15 cellular contexts compared by ENCODE assay signal in the genomic region with DNA sequence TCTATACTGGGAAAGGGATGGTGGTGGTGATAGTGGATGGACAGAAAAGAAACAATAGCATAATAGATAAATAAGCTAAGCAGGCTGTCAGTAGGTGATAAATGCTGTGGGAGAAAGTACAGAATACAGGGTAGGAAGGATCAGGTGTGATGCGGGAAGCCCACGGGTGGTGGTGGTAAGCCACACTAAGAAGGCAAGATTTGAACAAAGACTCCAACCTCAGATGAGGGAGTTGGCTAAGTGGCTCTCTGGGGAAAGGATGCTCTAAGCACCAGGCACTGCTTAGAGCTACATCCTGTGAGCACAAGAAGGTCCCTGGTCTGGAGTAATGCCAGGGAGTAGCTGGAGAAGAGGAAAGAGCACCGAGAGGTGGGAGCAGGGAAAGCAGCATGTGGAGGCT.
DNase-seq lines count a peak whose midpoint lies in the region; ATAC-seq and TF ChIP-seq lines count a peak whose summit lies in the region.
"Had no signal": no experiment of that assay in that cellular context is flagged by ENCODE, and none has a peak within 500 bp of the region (broad histone marks: within the 10 kb centered on the region; RNA-seq: fewer than 3 reads in every experiment).

No MANE protein-coding gene starts in this region.

- CTCF ChIA-PET in activated naive CD4-positive, alpha-beta T cell treated with anti-CD3 and anti-CD28 coated beads, Interleukin-2, amount 10 ng/mL, durations not matched to agents 7 days and 5 days (lab: Charles Lee) = interaction anchor here (0.9 to 1.9 kb wide), 4 partner anchors 10 to 206 kb away, joined by 3 to 11 read pairs (median 3); no protein-coding TSS in a partner anchor

- H3K4me3 ChIP-seq in Jurkat, Clone E6-1 (ENCODE audit: low read length) = no peak overlapping the region
- H3K4me3 ChIP-seq: adrenal gland, cardiac muscle cell, dorsolateral prefrontal cortex, MG63, vagina had no signal

- no peak for DNase-seq in activated naive CD4-positive, alpha-beta T cell treated with anti-CD3 and anti-CD28 coated beads, Interleukin-2, amount 10 ng/mL, durations not matched to agents 7 days and 5 days
- no peak for DNase-seq in activated naive CD4-positive, alpha-beta T cell treated with anti-CD3 and anti-CD28 coated beads, Interleukin-2, amount 50 U/mL, for 16 hours
- DNase-seq in Jurkat, Clone E6-1 (ENCODE audit: low read depth, low spot score) = peak; percentile 28
- DNase-seq in activated naive CD4-positive, alpha-beta T cell treated with anti-CD3 and anti-CD28 coated beads, Interleukin-2, amount 50 U/mL, for 72 hours (ENCODE audit: low spot score in 2 of 2) = no peak
- DNase-seq in progenitor cell of endocrine pancreas (ENCODE audit: low spot score, unreplicated experiment) = no peak
- DNase-seq in left cardiac atrium = no peak
- no peak for DNase-seq in COLO668 (lab: John Stamatoyannopoulos, UW; ENCODE audit: unreplicated experiment)
- DNase-seq: adrenal gland, dorsolateral prefrontal cortex, MG63, NCI-H1930, NCI-H510A, Right ventricle myocardium superior had no signal

- H3K27ac Mint-ChIP-seq in activated naive CD4-positive, alpha-beta T cell treated with anti-CD3 and anti-CD28 coated beads, Interleukin-2, amount 10 ng/mL, durations not matched to agents 7 days and 5 days = peak overlapping the region; percentile 24
- peak overlapping the region; percentile 73 to 88 for H3K27ac Mint-ChIP-seq in activated naive CD4-positive, alpha-beta T cell treated with anti-CD3 and anti-CD28 coated beads, Interleukin-2, amount 50 U/mL, for 72 hours
- H3K27ac Mint-ChIP-seq in progenitor cell of endocrine pancreas = peak overlapping the region; percentile 35

- no peak for ATAC-seq in activated naive CD4-positive, alpha-beta T cell treated with anti-CD3 and anti-CD28 coated beads, Interleukin-2, amount 50 U/mL, for 72 hours
- ATAC-seq in left cardiac atrium = no peak

- no peak for TF ChIP-seq CTCF in progenitor cell of endocrine pancreas (IDR thresholded peaks at IDR 0.05; ENCODE audit: unreplicated experiment)

- H3K9me3 Mint-ChIP-seq in activated naive CD4-positive, alpha-beta T cell treated with anti-CD3 and anti-CD28 coated beads, Interleukin-2, amount 10 ng/mL, durations not matched to agents 7 days and 5 days = peaks cover 2% of the 10 kb centered on the region
- H3K9me3 Mint-ChIP-seq in activated naive CD4-positive, alpha-beta T cell treated with anti-CD3 and anti-CD28 coated beads, Interleukin-2, amount 50 U/mL, for 72 hours = peaks cover 5 to 13% of the 10 kb centered on the region in 2 donors
- H3K9me3 Mint-ChIP-seq in progenitor cell of endocrine pancreas (ENCODE audit: low read depth) = no peaks in the 10 kb centered on the region

- H3K36me3 Mint-ChIP-seq in activated naive CD4-positive, alpha-beta T cell treated with anti-CD3 and anti-CD28 coated beads, Interleukin-2, amount 10 ng/mL, durations not matched to agents 7 days and 5 days = peaks cover 5% of the 10 kb centered on the region
- peaks cover 6 to 22% of the 10 kb centered on the region in 2 donors for H3K36me3 Mint-ChIP-seq in activated naive CD4-positive, alpha-beta T cell treated with anti-CD3 and anti-CD28 coated beads, Interleukin-2, amount 50 U/mL, for 72 hours
- H3K36me3 Mint-ChIP-seq in progenitor cell of endocrine pancreas (ENCODE audit: insufficient read depth) = no peaks in the 10 kb centered on the region

- peaks cover 46% of the 10 kb centered on the region for H3K4me1 Mint-ChIP-seq in activated naive CD4-positive, alpha-beta T cell treated with anti-CD3 and anti-CD28 coated beads, Interleukin-2, amount 10 ng/mL, durations not matched to agents 7 days and 5 days
- peaks cover 17% of the 10 kb centered on the region for H3K4me1 Mint-ChIP-seq in progenitor cell of endocrine pancreas (ENCODE audit: low read depth)

- no peak overlapping the region for H3K4me3 Mint-ChIP-seq in activated naive CD4-positive, alpha-beta T cell treated with anti-CD3 and anti-CD28 coated beads, Interleukin-2, amount 10 ng/mL, durations not matched to agents 7 days and 5 days
- no peak overlapping the region for H3K4me3 Mint-ChIP-seq in progenitor cell of endocrine pancreas (ENCODE audit: low read depth)

- no peaks in the 10 kb centered on the region for H3K27me3 Mint-ChIP-seq in activated naive CD4-positive, alpha-beta T cell treated with anti-CD3 and anti-CD28 coated beads, Interleukin-2, amount 10 ng/mL, durations not matched to agents 7 days and 5 days
- H3K27me3 Mint-ChIP-seq in progenitor cell of endocrine pancreas = peaks cover 5% of the 10 kb centered on the region

- intact Hi-C loops in left cardiac atrium (cut with DNase I) = no loop called here

Comparison
In these comparisons a context has a peak if more than half of its experiments do, and no peak if none do; other contexts are left out.
1. H3K27ac Mint-ChIP-seq: peak in every context shown above with its lines; median percentile 80 in activated naive CD4-positive, alpha-beta T cell treated with anti-CD3 and anti-CD28 coated beads, Interleukin-2, amount 50 U/mL, for 72 hours; 35 in progenitor cell of endocrine pancreas; 24 in activated naive CD4-positive, alpha-beta T cell treated with anti-CD3 and anti-CD28 coated beads, Interleukin-2, amount 10 ng/mL, durations not matched to agents 7 days and 5 days.